ENCODE assay signal across 8 cellular contexts in the genomic region with DNA sequence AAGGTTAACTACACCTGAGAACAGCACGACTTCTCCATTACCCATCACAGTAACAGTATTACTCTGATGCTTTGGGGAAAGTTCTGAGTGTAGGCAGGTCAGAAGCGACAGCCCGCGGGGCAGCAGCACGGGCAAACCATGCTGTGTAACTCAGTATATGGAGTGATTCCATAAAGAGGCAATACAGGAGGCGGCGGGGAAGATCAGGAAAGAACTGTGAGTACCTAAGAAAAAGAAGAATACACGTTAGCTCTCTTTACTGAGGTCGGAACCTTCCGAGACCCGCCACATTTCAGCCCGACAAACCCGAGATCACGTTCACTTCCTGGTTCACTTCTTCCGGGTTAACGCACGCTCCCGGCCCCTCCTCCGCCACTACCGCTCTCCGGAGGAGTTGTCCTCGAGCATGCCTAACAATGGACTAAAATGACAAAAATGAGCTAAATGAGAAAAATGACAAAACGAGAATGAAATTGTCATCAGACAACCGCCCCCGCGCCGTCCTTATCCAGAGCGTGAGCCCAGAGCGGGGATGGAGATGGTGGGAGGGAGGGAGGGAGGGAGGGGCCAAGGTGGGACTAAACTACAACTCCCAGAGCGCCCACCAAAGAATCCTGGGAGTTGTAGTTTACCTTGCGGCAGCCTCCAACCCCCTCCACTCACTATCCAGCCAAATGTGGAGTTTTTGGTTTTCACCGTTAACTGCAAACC. TPM values are rescaled to one million over a fixed set of nuclear protein-coding genes. Genes with fewer than 3 reads are reported as not detected.
DNase-seq lines count a peak whose midpoint lies in the region; FAIRE-seq and TF ChIP-seq lines count a peak whose summit lies in the region.

A gene with protein sequence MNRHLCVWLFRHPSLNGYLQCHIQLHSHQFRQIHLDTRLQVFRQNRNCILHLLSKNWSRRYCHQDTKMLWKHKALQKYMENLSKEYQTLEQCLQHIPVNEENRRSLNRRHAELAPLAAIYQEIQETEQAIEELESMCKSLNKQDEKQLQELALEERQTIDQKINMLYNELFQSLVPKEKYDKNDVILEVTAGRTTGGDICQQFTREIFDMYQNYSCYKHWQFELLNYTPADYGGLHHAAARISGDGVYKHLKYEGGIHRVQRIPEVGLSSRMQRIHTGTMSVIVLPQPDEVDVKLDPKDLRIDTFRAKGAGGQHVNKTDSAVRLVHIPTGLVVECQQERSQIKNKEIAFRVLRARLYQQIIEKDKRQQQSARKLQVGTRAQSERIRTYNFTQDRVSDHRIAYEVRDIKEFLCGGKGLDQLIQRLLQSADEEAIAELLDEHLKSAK (minus strand): TSS at position 316 of the 711 bp plus-strand sequence. CDS start 2,669 bp downstream, outside the sequence.

- WGBS in H1 (ENCODE audit: extremely low coverage in 1 of 2, insufficient coverage in 1 of 2, insufficient read length in 1 of 2, insufficient replicate concordance in 2 of 2, low coverage in 1 of 2, low lambda C conversion rate in 2 of 2, missing lambda C conversion rate in 1 of 2), 2 experiments, result 4% methylated on average over 32 of the region's 32 CpGs; no CpG with 5 or more reads in 1 of the 2 experiments

- DNase-seq in COLO668 (lab: John Stamatoyannopoulos, UW; ENCODE audit: unreplicated experiment) (peak; percentile 93), GM20000 (ENCODE audit: low spot score) (peak; percentile 84), HS-5 (ENCODE audit: low read depth) (peak; percentile 34), NOMO-1 (lab: John Stamatoyannopoulos, UW; ENCODE audit: unreplicated experiment in 2 of 2) (peak; percentile 86), H1 (ENCODE audit: low read depth in 1 of 2, low spot score in 2 of 2) (peak; percentile 21 to 82), mesenteric fat pad (ENCODE audit: low spot score) (peak; percentile 91)
- peak; percentile 48 to 63 for DNase-seq in activated CD8-positive, alpha-beta memory T cell treated with anti-CD3 and anti-CD28 coated beads for 4 hours (ENCODE audit: low read depth in 2 of 2)
- DNase-seq in stimulated activated CD8-positive, alpha-beta memory T cell treated with anti-CD3 and anti-CD28 coated beads, Interleukin-15, amount 100 ng/mL, for 24 hours (ENCODE audit: low read depth), result peak; percentile 52

- no peak for TF ChIP-seq EP300 in H1 (IDR thresholded peaks at IDR 0.05; ENCODE audit: borderline replicate concordance in 1 of 2, low read depth in 2 of 2, low read length in 2 of 2)

- H2AFZ ChIP-seq in H1 (ENCODE audit: low read length), result peak within 1 kb of the TSS; percentile 86

- no peaks in the 10 kb centered on the region for H3K4me1 ChIP-seq in H1 (replicated peaks in 1 of 4; ENCODE audit: control insufficient read depth in 3 of 4, insufficient read depth in 4 of 4, low read length in 3 of 4)

- H3K9me3 ChIP-seq in H1 (ENCODE audit: insufficient read depth in 2 of 2, low read depth in 1 of 2, low read length in 1 of 2), result peaks cover 12 to 21% of the 10 kb centered on the region in 2 experiments

- H3K23ac ChIP-seq in H1 (ENCODE audit: insufficient read length), result no peak within 1 kb of the TSS

- TF ChIP-seq RAD21 in H1 (IDR thresholded peaks at IDR 0.05 in 1 of 2, conservative IDR thresholded peaks at IDR 0.05 in 1 of 2; ENCODE audit: low read depth in 2 of 2, low read length in 2 of 2), result no peak

- peaks cover 3 to 24% (median 13%) of the 10 kb centered on the region in 4 experiments; a peak in 6 of 8 replicates for H3K36me3 ChIP-seq in H1 (ENCODE audit: control insufficient read depth in 2 of 4, insufficient read depth in 4 of 4, low read length in 3 of 4)

- POLR2A ChIA-PET in H1 (lab: Charles Lee; ENCODE audit: partially characterized antibody), result interaction anchor here (1.0 to 2.6 kb wide), 3 partner anchors 9 to 202 kb away, joined by 4 to 11 read pairs (median 5); a partner anchor contains a TSS

- H2BK20ac ChIP-seq in H1 (ENCODE audit: low read length), result no peak within 1 kb of the TSS

- peak within 1 kb of the TSS; percentile 84 for H4K5ac ChIP-seq in H1 (ENCODE audit: insufficient read length, low read depth, low read length)

- peak within 1 kb of the TSS; percentile 55 to 86 (median 72) for H3K4me3 ChIP-seq in H1 (ENCODE audit: extremely low read depth in 1 of 4, insufficient read depth in 2 of 4, low read depth in 3 of 4, low read length in 4 of 4)

- CTCF ChIA-PET in H1 (lab: Charles Lee; ENCODE audit: partially characterized antibody), result no interaction called here

- H4K8ac ChIP-seq in H1 (ENCODE audit: extremely low read depth, insufficient read depth, low read length), result peak within 1 kb of the TSS; percentile 96; the same call in 1 of the 2 replicates

- peak within 1 kb of the TSS; percentile 21; the same call in 1 of the 2 replicates for H3K27ac ChIP-seq in H1 (ENCODE audit: low read depth, low read length)

- H3K18ac ChIP-seq in H1 (ENCODE audit: extremely low read depth, low read length), result peak within 1 kb of the TSS; percentile 96

- H2BK15ac ChIP-seq in H1 (ENCODE audit: low read length), result no peak within 1 kb of the TSS

- no peak within 1 kb of the TSS for H4K91ac ChIP-seq in H1 (replicated peaks; ENCODE audit: insufficient read length, low read length)

- peak in 1 of 2 experiments; percentile 71; a peak in 2 of 3 replicates for TF ChIP-seq POLR2A in H1 (IDR thresholded peaks at IDR 0.05; ENCODE audit: control extremely low read depth in 1 of 2, low read depth in 2 of 2, low read length in 2 of 2)

- H3K14ac ChIP-seq in H1 (ENCODE audit: insufficient read length), result no peak within 1 kb of the TSS

- H3K9ac ChIP-seq in H1 (replicated peaks in 1 of 4; ENCODE audit: extremely low read depth in 1 of 4, low read depth in 3 of 4, low read length in 3 of 4), result peak within 1 kb of the TSS; percentile 2 to 81 (median 58)

- H2AK5ac ChIP-seq in H1 (ENCODE audit: low read depth, low read length), result no peak within 1 kb of the TSS

- H3K23me2 ChIP-seq in H1 (ENCODE audit: low read depth, low read length), result 0 out of 2 replicates have a peak, but pooled peaks cover 3% of the 10 kb centered on the region

- no peak within 1 kb of the TSS for H2BK12ac ChIP-seq in H1 (ENCODE audit: low read depth, low read length)

- no peak within 1 kb of the TSS for H2BK120ac ChIP-seq in H1 (replicated peaks; ENCODE audit: low read depth, low read length)

- FAIRE-seq in H1 (lab: Jason Lieb, UNC), result peak; percentile 39

- no peak within 1 kb of the TSS for H3K4ac ChIP-seq in H1 (replicated peaks; ENCODE audit: insufficient read length, low read depth, low read length)

- peak within 1 kb of the TSS; percentile 83; the same call in 1 of the 2 replicates for H2BK5ac ChIP-seq in H1 (ENCODE audit: low read depth, low read length)

- H3K4me2 ChIP-seq in H1 (ENCODE audit: insufficient read depth in 1 of 2, low read depth in 2 of 2, low read length in 2 of 2), result peak within 1 kb of the TSS; percentile 49 to 66

- no peak within 1 kb of the TSS for H3K56ac ChIP-seq in H1 (replicated peaks; ENCODE audit: insufficient read length, low read depth, low read length)

- no peaks in the 10 kb centered on the region for H3K27me3 ChIP-seq in H1 (replicated peaks in 1 of 4; ENCODE audit: control insufficient read depth in 3 of 4, extremely low read depth in 1 of 4, insufficient read depth in 3 of 4, low read length in 3 of 4)

- H4K20me1 ChIP-seq in H1 (replicated peaks in 1 of 2; ENCODE audit: control insufficient read depth in 1 of 2, insufficient read depth in 2 of 2, low read length in 2 of 2), result no peaks in the 10 kb centered on the region

- no peak for TF ChIP-seq CTCF in GM20000 (IDR thresholded peaks at IDR 0.05; ENCODE audit: extremely low read depth, missing control alignments)
- TF ChIP-seq CTCF in H1 (IDR thresholded peaks at IDR 0.05; ENCODE audit: control extremely low read depth in 1 of 3, insufficient read depth in 1 of 3, low read depth in 1 of 3, low read length in 3 of 3), result no peak

- H3K79me1 ChIP-seq in H1 (ENCODE audit: low read depth, low read length), result no peaks in the 10 kb centered on the region

- H3K79me2 ChIP-seq in H1 (ENCODE audit: control insufficient read depth in 1 of 2, insufficient read depth in 2 of 2, low read length in 2 of 2), result no peaks in the 10 kb centered on the region

TF ChIP-seq in H1, 55 proteins besides CTCF, POLR2A, EP300 and RAD21 (continues in another document):
- no peak for TF ChIP-seq BRCA1 (IDR thresholded peaks at IDR 0.05; ENCODE audit: low read depth, low read length)

RNA-seq across cellular contexts. Expression of the gene that starts here (rescaled TPM):
- total RNA-seq in H1 (2021; fragmentation: NEBNext Ultra II Directional; extraction: Animal tissue kit (Norgen Biotek cat#: 25700)), result 14.1 and 19.2 TPM in 2 replicates
- 4.8 and 8.0 TPM in 2 replicates for polyA plus RNA-seq in H1 (2011; rRNA removed)
- 12.5 TPM for polyA plus RNA-seq in H1 (2011; cell fraction: cytosol; rRNA removed)
- polyA plus RNA-seq in H1 (2011; cell fraction: nucleus; rRNA removed), result 8.4 TPM
- polyA plus RNA-seq in H1 (2012, experiment 1 of 2), result 11.1 to 19.4 TPM (median 12.2 TPM) in 4 replicates
- polyA plus RNA-seq in H1 (2012, experiment 2 of 2), result 2.7 TPM
- polyA plus RNA-seq in H1 (2013, experiment 1 of 2), result 17.2 TPM
- 14.9 TPM for polyA plus RNA-seq in H1 (2013, experiment 2 of 2)
- 13.6 and 14.9 TPM in 2 replicates for polyA minus RNA-seq in H1 (2011; rRNA and poly(A)+ RNA removed)
- 10.0 TPM for polyA minus RNA-seq in H1 (2011; cell fraction: cytosol; rRNA and poly(A)+ RNA removed)
- polyA minus RNA-seq in H1 (2011; cell fraction: nucleus; rRNA and poly(A)+ RNA removed), result 28.8 TPM
- total RNA-seq in mesenteric fat pad, result 7.7 TPM

Comparison
In these comparisons a context has a peak if more than half of its experiments do, and no peak if none do; other contexts are left out.
1. Peak in every context shown above with its lines: DNase-seq, H3K4me3 ChIP-seq and H3K27ac ChIP-seq.
2. DNase-seq: peak in every context shown above with its lines; median percentile 93 in COLO668; 91 in mesenteric fat pad; 86 in NOMO-1; 84 in GM20000; 56 in activated CD8-positive, alpha-beta memory T cell treated with anti-CD3 and anti-CD28 coated beads for 4 hours; 52 in stimulated activated CD8-positive, alpha-beta memory T cell treated with anti-CD3 and anti-CD28 coated beads, Interleukin-15, amount 100 ng/mL, for 24 hours; 52 in H1; 34 in HS-5.